ENCODE assay signal across 18 cellular contexts in the genomic region with DNA sequence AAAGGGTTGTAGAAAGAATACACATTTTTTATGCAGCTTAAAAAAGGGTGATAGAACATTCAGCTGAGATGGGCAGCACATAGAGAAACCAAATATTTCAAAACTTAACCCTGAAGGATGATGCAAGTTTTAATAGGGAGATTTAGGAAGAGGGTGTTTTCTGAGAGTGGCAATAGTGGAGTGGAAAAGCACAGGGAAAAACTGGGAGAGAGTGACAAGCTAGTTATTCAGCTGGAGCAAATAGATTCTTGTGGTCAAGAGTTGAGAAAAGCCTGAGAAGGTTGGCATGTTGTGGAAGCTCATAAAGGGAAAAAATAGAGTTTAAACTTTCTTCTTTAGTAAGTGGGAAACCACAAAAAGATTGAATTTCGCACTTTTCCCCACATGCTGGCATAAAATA.
"Had no signal": no experiment of that assay in that cellular context is flagged by ENCODE, and none has a peak within 500 bp of the region (broad histone marks: within the 10 kb centered on the region; RNA-seq: fewer than 3 reads in every experiment).

No MANE protein-coding gene starts in this region.

- H3K9me3 ChIP-seq: gastrocnemius medialis, suprapubic skin had no signal

- H3K27me3 ChIP-seq: gastrocnemius medialis, suprapubic skin had no signal

- H3K79me2 ChIP-seq: parathyroid adenoma had no signal

- ATAC-seq: activated CD4-positive, alpha-beta T cell treated with anti-CD3 and anti-CD28 coated beads for 36 hours; activated CD8-positive, alpha-beta memory T cell treated with anti-CD3 and anti-CD28 coated beads, Interleukin-2, amount 10 ng/mL, durations not matched to agents 7 days and 5 days; gastrocnemius medialis; left lobe of liver; T-helper 17 cell had no signal

- H3K27ac ChIP-seq: epithelial cell of prostate, gastrocnemius medialis, parathyroid adenoma, suprapubic skin had no signal

- H3K4me1 ChIP-seq: gastrocnemius medialis, parathyroid adenoma, suprapubic skin had no signal

- H2AFZ ChIP-seq: parathyroid adenoma had no signal

- DNase-seq: activated CD4-positive, alpha-beta memory T cell treated with anti-CD3 and anti-CD28 coated beads for 36 hours; activated CD4-positive, alpha-beta T cell treated with anti-CD3 and anti-CD28 coated beads for 36 hours; activated CD8-positive, alpha-beta memory T cell treated with anti-CD3 and anti-CD28 coated beads, Interleukin-2, amount 10 ng/mL, durations not matched to agents 7 days and 5 days; activated T-cell treated with anti-CD3 and anti-CD28 coated beads, Interleukin-2, amount 50 U/mL, for 1 hour; dermis blood vessel endothelial cell; gastrocnemius medialis; naive B cell; retina; stimulated activated CD4-positive, alpha-beta T cell treated with anti-CD3 and anti-CD28 coated beads, Interleukin-15, amount 100 ng/mL, for 24 hours; stimulated activated CD4-positive, alpha-beta T cell treated with anti-CD3 and anti-CD28 coated beads, Interleukin-4, amount 100 ng/mL, for 4 hours; stimulated activated CD8-positive, alpha-beta memory T cell treated with anti-CD3 and anti-CD28 coated beads, Interleukin-4, amount 100 ng/mL, for 48 hours; stimulated activated naive CD4-positive, alpha-beta T cell treated with Interleukin-2 at 50 U/mL for 16 hours; T-helper 17 cell; trophoblast cell had no signal

- H3K36me3 ChIP-seq: gastrocnemius medialis, suprapubic skin had no signal

- H3K4me3 ChIP-seq: gastrocnemius medialis, suprapubic skin had no signal

- H3K9ac ChIP-seq: parathyroid adenoma had no signal
